In the genomic region with DNA sequence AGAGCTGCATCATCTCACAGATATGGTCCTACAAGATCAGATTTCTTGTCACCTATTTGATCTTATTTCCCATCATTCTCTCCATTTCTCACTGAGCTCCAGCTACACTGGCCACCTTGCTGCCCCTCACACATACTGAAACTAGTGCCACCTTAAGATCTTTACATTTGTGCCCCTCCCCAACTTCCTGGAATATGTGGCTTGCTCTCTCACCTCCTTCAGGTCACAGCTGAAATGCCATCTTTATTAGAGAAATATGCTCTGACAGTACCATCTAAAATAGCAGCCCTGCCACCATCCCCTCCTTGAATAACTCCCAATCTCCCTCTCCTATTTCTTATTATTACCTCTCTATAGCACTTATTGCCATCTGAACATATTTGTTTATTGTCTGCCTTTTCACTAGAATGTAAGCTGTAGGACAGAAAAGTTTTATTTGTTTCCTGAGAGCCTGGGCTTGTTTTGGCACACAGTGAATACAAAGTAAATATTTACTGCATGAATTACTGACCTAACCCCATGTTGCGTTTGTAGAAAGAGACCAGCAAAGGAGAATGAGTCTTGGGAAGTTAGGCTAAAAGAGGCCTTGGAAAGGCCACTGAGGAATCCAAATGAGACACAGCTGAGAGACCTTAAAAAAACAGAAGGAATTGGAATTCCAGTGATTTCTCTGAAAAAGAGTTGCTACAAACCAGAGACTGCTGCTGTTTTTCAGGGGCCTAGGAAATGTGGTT, we compare ENCODE assay signal across 1 cellular context.
TF ChIP-seq lines count a peak whose summit lies in the region.

No MANE protein-coding gene starts in this region.

TF ChIP-seq in IMR-90, 13 proteins besides CTCF, POLR2A, EP300 and RAD21:
- TF ChIP-seq NFE2L2 (IDR thresholded peaks at IDR 0.05; ENCODE audit: low read depth, low read length) = no peak
- TF ChIP-seq, protein P1, sequence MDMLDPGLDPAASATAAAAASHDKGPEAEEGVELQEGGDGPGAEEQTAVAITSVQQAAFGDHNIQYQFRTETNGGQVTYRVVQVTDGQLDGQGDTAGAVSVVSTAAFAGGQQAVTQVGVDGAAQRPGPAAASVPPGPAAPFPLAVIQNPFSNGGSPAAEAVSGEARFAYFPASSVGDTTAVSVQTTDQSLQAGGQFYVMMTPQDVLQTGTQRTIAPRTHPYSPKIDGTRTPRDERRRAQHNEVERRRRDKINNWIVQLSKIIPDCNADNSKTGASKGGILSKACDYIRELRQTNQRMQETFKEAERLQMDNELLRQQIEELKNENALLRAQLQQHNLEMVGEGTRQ (IDR thresholded peaks at IDR 0.05; ENCODE audit: low read depth, low read length) = no peak
- TF ChIP-seq FOS (IDR thresholded peaks at IDR 0.05; ENCODE audit: low read depth, low read length) = no peak
- TF ChIP-seq, protein P2, sequence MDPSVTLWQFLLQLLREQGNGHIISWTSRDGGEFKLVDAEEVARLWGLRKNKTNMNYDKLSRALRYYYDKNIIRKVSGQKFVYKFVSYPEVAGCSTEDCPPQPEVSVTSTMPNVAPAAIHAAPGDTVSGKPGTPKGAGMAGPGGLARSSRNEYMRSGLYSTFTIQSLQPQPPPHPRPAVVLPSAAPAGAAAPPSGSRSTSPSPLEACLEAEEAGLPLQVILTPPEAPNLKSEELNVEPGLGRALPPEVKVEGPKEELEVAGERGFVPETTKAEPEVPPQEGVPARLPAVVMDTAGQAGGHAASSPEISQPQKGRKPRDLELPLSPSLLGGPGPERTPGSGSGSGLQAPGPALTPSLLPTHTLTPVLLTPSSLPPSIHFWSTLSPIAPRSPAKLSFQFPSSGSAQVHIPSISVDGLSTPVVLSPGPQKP (IDR thresholded peaks at IDR 0.05; ENCODE audit: borderline replicate concordance, low read depth, low read length) = no peak
- TF ChIP-seq MXI1 (IDR thresholded peaks at IDR 0.05; ENCODE audit: borderline replicate concordance, low read depth, low read length) = no peak
- TF ChIP-seq CEBPB (IDR thresholded peaks at IDR 0.05; ENCODE audit: low read depth, low read length) = no peak
- TF ChIP-seq MAZ (IDR thresholded peaks at IDR 0.05; ENCODE audit: borderline replicate concordance, low read depth, low read length) = no peak
- no peak for TF ChIP-seq BHLHE40 (IDR thresholded peaks at IDR 0.05; ENCODE audit: low read depth, low read length)
- TF ChIP-seq CHD1 (IDR thresholded peaks at IDR 0.05; ENCODE audit: low read depth, low read length) = no peak
- TF ChIP-seq RFX5 (IDR thresholded peaks at IDR 0.05; ENCODE audit: low read depth, low read length) = no peak
- no peak for TF ChIP-seq RCOR1 (IDR thresholded peaks at IDR 0.05; ENCODE audit: insufficient replicate concordance, low read length)
- TF ChIP-seq SMC3 (IDR thresholded peaks at IDR 0.05; ENCODE audit: low read depth, low read length) = no peak
- no peak for TF ChIP-seq MAFK (IDR thresholded peaks at IDR 0.05; ENCODE audit: low read depth, low read length)
TF ChIP-seq in IMR-90: peak in this region for 0.
